ENCODE assay signal across 8 cellular contexts in the genomic region with DNA sequence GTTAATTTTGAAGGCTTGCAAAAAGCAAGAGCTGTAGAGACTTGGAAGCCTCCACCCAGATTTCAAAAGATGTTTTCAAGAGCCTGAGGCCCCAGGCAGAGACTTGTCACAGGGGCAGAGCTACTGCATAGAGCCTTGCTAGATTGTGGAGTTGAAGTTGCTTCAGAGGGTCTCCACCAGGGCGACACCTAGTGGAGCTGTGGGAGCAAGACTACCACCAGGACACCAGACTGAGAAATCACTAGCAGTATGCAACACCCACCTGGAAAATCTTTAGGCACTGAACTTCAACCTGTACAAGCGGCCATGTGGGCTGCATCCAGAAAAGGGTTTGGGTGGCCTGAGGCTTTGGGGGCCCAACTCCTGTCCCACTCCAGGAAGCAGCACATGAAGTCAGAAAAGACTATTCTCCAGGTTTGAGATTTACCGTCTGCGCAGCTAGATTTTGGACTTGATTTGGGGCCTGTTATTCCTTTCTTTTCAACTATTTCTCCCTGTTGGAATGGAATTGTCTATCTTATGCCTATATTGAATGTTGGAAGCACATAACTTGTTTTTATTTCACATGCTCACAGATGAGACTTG.
DNase-seq lines count a peak whose midpoint lies in the region; ATAC-seq, FAIRE-seq and TF ChIP-seq lines count a peak whose summit lies in the region.

No MANE protein-coding gene starts in this region.

- H3K36me3 ChIP-seq in bronchial epithelial cell (ENCODE audit: control insufficient read depth, insufficient read depth, low read length) (no peaks in the 10 kb centered on the region), lower lobe of right lung (no peaks in the 10 kb centered on the region), thyroid gland (no peaks in the 10 kb centered on the region)

- 62 to 73% methylated on average over 4 of the region's 4 CpGs for WGBS in thyroid gland, 2 donors

- ATAC-seq in GM21526 (IDR thresholded peaks at IDR 0.05; ENCODE audit: low FRiP score, unreplicated experiment) (peak; percentile 76), lower lobe of right lung (peak; percentile 76 to 77)

- H3K4me1 Mint-ChIP-seq in Calu3 (ENCODE audit: low read depth, unreplicated experiment): no peaks in the 10 kb centered on the region

- H3K36me3 Mint-ChIP-seq in Calu3 (ENCODE audit: insufficient read depth, unreplicated experiment): no peaks in the 10 kb centered on the region

- CTCF ChIA-PET in Calu3 (lab: Charles Lee): no interaction called here

- H3K27ac ChIP-seq in lower lobe of right lung (no peak overlapping the region), thyroid gland (no peak overlapping the region)

- FAIRE-seq in bronchial epithelial cell (lab: Jason Lieb, UNC): no peak

- H3K4me1 ChIP-seq in lower lobe of right lung (no peaks in the 10 kb centered on the region), thyroid gland (no peaks in the 10 kb centered on the region)

- no peak overlapping the region for H3K27ac Mint-ChIP-seq in Calu3 (ENCODE audit: unreplicated experiment)

- no peaks in the 10 kb centered on the region for H3K27me3 Mint-ChIP-seq in Calu3 (ENCODE audit: unreplicated experiment)

- TF ChIP-seq CTCF in bronchial epithelial cell (IDR thresholded peaks at IDR 0.05; ENCODE audit: insufficient read depth, low read length, severe bottlenecking) (peak; percentile 82), lower lobe of right lung (IDR thresholded peaks at IDR 0.05) (peak; percentile 67), thyroid gland (IDR thresholded peaks at IDR 0.05) (peak in 4 of 6 experiments; percentile 35 to 61 (median 43)), Calu3 (IDR thresholded peaks at IDR 0.05; ENCODE audit: unreplicated experiment) (no peak)

- BruUV-seq in Calu3 (replicated peaks; lab: Mats Ljungman, UMichigan): no TSS peak

- peaks cover 4% of the 10 kb centered on the region for H3K9me3 Mint-ChIP-seq in Calu3 (ENCODE audit: low read depth, unreplicated experiment)

- DNase-seq in ELF-1 (ENCODE audit: low read depth, low spot score): peak; percentile 82
- peak; percentile 44 for DNase-seq in HuH-7 (ENCODE audit: low spot score)
- peak; percentile 12 for DNase-seq in SKM-1 (lab: John Stamatoyannopoulos, UW; ENCODE audit: unreplicated experiment)
- peak; percentile 45 for DNase-seq in bronchial epithelial cell (ENCODE audit: low read depth)
- peak; percentile 47 for DNase-seq in lower lobe of right lung
- peak; percentile 23 to 40 for DNase-seq in thyroid gland
- DNase-seq in Calu3: no peak

- no peaks in the 10 kb centered on the region for H3K27me3 ChIP-seq in bronchial epithelial cell (ENCODE audit: control insufficient read depth, insufficient read depth, low read length)
- no peaks in the 10 kb centered on the region for H3K27me3 ChIP-seq in lower lobe of right lung (ENCODE audit: low read depth)
- H3K27me3 ChIP-seq in thyroid gland: no peaks in the 10 kb centered on the region

- intact Hi-C loops in lower lobe of right lung (cut with DNase I): no loop called here
- intact Hi-C loops in thyroid gland (cut with DNase I): no loop called here
- intact Hi-C loops in Calu3 (cut with micrococcal nuclease; ENCODE audit: unreplicated experiment): no loop called here

- no peak overlapping the region for H3K4me3 Mint-ChIP-seq in Calu3 (ENCODE audit: low read depth, unreplicated experiment)

- H3K4me3 ChIP-seq in bronchial epithelial cell (ENCODE audit: low read depth, low read length) (no peak overlapping the region), lower lobe of right lung (no peak overlapping the region), thyroid gland (replicated peaks in 1 of 3) (no peak overlapping the region)

- TF ChIP-seq POLR2A in thyroid gland (IDR thresholded peaks at IDR 0.05): no peak

- H3K9me3 ChIP-seq in lower lobe of right lung: no peaks in the 10 kb centered on the region
- H3K9me3 ChIP-seq in thyroid gland: no peaks in the 10 kb centered on the region
